In genomic region chr13:114096031-114096485, GRCh38 we compare ENCODE assay signal across 18 cellular contexts. TPM values are rescaled to one million over a fixed set of nuclear protein-coding genes. Genes with fewer than 3 reads are reported as not detected.
DNase-seq lines count a peak whose midpoint lies in the region; ATAC-seq and TF ChIP-seq lines count a peak whose summit lies in the region.
"Had no signal": no experiment of that assay in that cellular context is flagged by ENCODE, and none has a peak within 500 bp of the region (broad histone marks: within the 10 kb centered on the region; RNA-seq: fewer than 3 reads in every experiment).

No MANE protein-coding gene starts in this region.

- TF ChIP-seq CTCF in activated CD8-positive, alpha-beta T cell treated with anti-CD3 and anti-CD28 coated beads for 36 hours (IDR thresholded peaks at IDR 0.05): no peak
- TF ChIP-seq CTCF in chondrocyte (IDR thresholded peaks at IDR 0.05) (no peak), hepatocyte (IDR thresholded peaks at IDR 0.05; ENCODE audit: poor library complexity) (no peak)

- no peak overlapping the region for H4K12ac ChIP-seq in trophoblast cell (ENCODE audit: low read depth, low read length)

- H3K4ac ChIP-seq in trophoblast cell (ENCODE audit: low read depth, low read length): no peak overlapping the region

- H4K20me1 ChIP-seq in hepatocyte (ENCODE audit: insufficient read depth, poor library complexity, severe bottlenecking): no peaks in the 10 kb centered on the region

- H2AK5ac ChIP-seq in trophoblast cell (ENCODE audit: low read length): no peak overlapping the region

- ATAC-seq in activated CD8-positive, alpha-beta T cell treated with anti-CD3 and anti-CD28 coated beads for 36 hours: no peak
- ATAC-seq in activated CD8-positive, alpha-beta T cell treated with anti-CD3 and anti-CD28 coated beads, Interleukin-2, amount 10 ng/mL, durations not matched to agents 7 days and 5 days: no peak
- ATAC-seq in GM21526 (IDR thresholded peaks at IDR 0.05; ENCODE audit: low FRiP score, unreplicated experiment): no peak
- ATAC-seq: heart right ventricle had no signal

- H3K9me3 Mint-ChIP-seq in activated CD8-positive, alpha-beta T cell treated with anti-CD3 and anti-CD28 coated beads for 36 hours: peaks cover 28% of the 10 kb centered on the region
- H3K9me3 Mint-ChIP-seq in activated CD8-positive, alpha-beta T cell treated with anti-CD3 and anti-CD28 coated beads, Interleukin-2, amount 10 ng/mL, durations not matched to agents 7 days and 5 days (ENCODE audit: insufficient read depth): peaks cover 31% of the 10 kb centered on the region
- H3K9me3 Mint-ChIP-seq in CD8-positive, alpha-beta memory T cell: peaks cover 20 to 31% (median 27%) of the 10 kb centered on the region in 5 donors
- H3K9me3 Mint-ChIP-seq in chondrocyte (ENCODE audit: low read depth): peaks cover 18% of the 10 kb centered on the region

- peak overlapping the region; percentile 64 for H3K18ac ChIP-seq in trophoblast cell (ENCODE audit: low read length)

- H3K27me3 ChIP-seq in CD8-positive, alpha-beta memory T cell (ENCODE audit: insufficient read depth, low read length, poor library complexity, severe bottlenecking): no peaks in the 10 kb centered on the region
- H3K27me3 ChIP-seq in trophoblast cell (ENCODE audit: insufficient read depth, low read length): no peaks in the 10 kb centered on the region
- H3K27me3 ChIP-seq in hepatocyte: peaks cover 1% of the 10 kb centered on the region
- H3K27me3 ChIP-seq: heart right ventricle, neutrophil, tibial nerve had no signal

- DNase-seq in activated CD8-positive, alpha-beta T cell treated with anti-CD3 and anti-CD28 coated beads for 36 hours: no peak
- no peak for DNase-seq in activated CD8-positive, alpha-beta T cell treated with anti-CD3 and anti-CD28 coated beads, Interleukin-2, amount 10 ng/mL, durations not matched to agents 7 days and 5 days
- no peak for DNase-seq in CD8-positive, alpha-beta memory T cell
- DNase-seq in chondrocyte (ENCODE audit: low spot score) (peak; percentile 67), trophoblast cell (no peak), hepatocyte (ENCODE audit: low spot score) (no peak), C1 segment of cervical spinal cord (lab: John Stamatoyannopoulos, UW) (no peak)
- DNase-seq: heart right ventricle; islet precursor cell; NCI-H2029; NCI-H510A treated with DMSO at 0.1 percent for 48 hours; stimulated activated CD4-positive, alpha-beta T cell treated with anti-CD3 and anti-CD28 coated beads, Interleukin-2, amount 100 ng/mL, for 48 hours had no signal

- no CpG with 5 or more reads among the region's 24 CpGs for WGBS in trophoblast cell (ENCODE audit: extremely low coverage, insufficient coverage, insufficient read length)
- 94% methylated on average over 23 of the region's 24 CpGs for WGBS in hepatocyte (ENCODE audit: low lambda C conversion rate, missing lambda C conversion rate)

- H3K9me2 ChIP-seq in hepatocyte (replicated peaks; ENCODE audit: insufficient read depth): no peaks in the 10 kb centered on the region

- H3K4me2 ChIP-seq in trophoblast cell (ENCODE audit: low read length): no peak overlapping the region
- no peak overlapping the region for H3K4me2 ChIP-seq in hepatocyte

- peaks cover 60% of the 10 kb centered on the region for H3K4me1 ChIP-seq in CD8-positive, alpha-beta memory T cell (ENCODE audit: insufficient read depth, low read length)
- H3K4me1 ChIP-seq in trophoblast cell (ENCODE audit: control insufficient read depth in 1 of 2, insufficient read depth in 2 of 2, low read length in 2 of 2) (peaks cover 23 to 24% of the 10 kb centered on the region in 2 experiments), hepatocyte (ENCODE audit: insufficient read depth) (peaks cover 15% of the 10 kb centered on the region)

- H3K27me3 Mint-ChIP-seq in activated CD8-positive, alpha-beta T cell treated with anti-CD3 and anti-CD28 coated beads for 36 hours: no peaks in the 10 kb centered on the region
- no peaks in the 10 kb centered on the region for H3K27me3 Mint-ChIP-seq in activated CD8-positive, alpha-beta T cell treated with anti-CD3 and anti-CD28 coated beads, Interleukin-2, amount 10 ng/mL, durations not matched to agents 7 days and 5 days (ENCODE audit: low read depth)
- peaks cover 0 to 2% of the 10 kb centered on the region in 2 donors for H3K27me3 Mint-ChIP-seq in CD8-positive, alpha-beta memory T cell
- no peaks in the 10 kb centered on the region for H3K27me3 Mint-ChIP-seq in chondrocyte (ENCODE audit: low read depth)
- H3K27me3 Mint-ChIP-seq: IgD-negative memory B cell had no signal

- no peak overlapping the region for H3K9ac ChIP-seq in trophoblast cell (ENCODE audit: low read length)

- H2AFZ ChIP-seq in trophoblast cell (ENCODE audit: insufficient read depth, low read length, poor library complexity) (no peak overlapping the region), hepatocyte (no peak overlapping the region)

- CTCF ChIA-PET in activated CD8-positive, alpha-beta T cell treated with anti-CD3 and anti-CD28 coated beads for 36 hours (lab: Charles Lee): interaction anchor here (0.9 to 1.4 kb wide), 2 partner anchors 30 to 35 kb away, joined by 3 read pairs; no protein-coding TSS in a partner anchor
- CTCF ChIA-PET in activated CD8-positive, alpha-beta T cell treated with anti-CD3 and anti-CD28 coated beads, Interleukin-2, amount 10 ng/mL, durations not matched to agents 7 days and 5 days (lab: Charles Lee): interaction anchor here (1.1 kb wide), 1 partner anchor 130 kb away, joined by 3 read pairs; no protein-coding TSS in a partner anchor
- CTCF ChIA-PET in CD8-positive, alpha-beta memory T cell (lab: Charles Lee): interaction anchor here (1.0 to 2.7 kb wide), 2 partner anchors 13 to 15 kb away, joined by 4 to 10 read pairs; no protein-coding TSS in a partner anchor

- H2BK120ac ChIP-seq in trophoblast cell (ENCODE audit: insufficient read depth, low read length, poor library complexity): no peak overlapping the region

- peaks cover 69% of the 10 kb centered on the region for H3K4me1 Mint-ChIP-seq in activated CD8-positive, alpha-beta T cell treated with anti-CD3 and anti-CD28 coated beads for 36 hours (ENCODE audit: low read depth)
- H3K4me1 Mint-ChIP-seq in activated CD8-positive, alpha-beta T cell treated with anti-CD3 and anti-CD28 coated beads, Interleukin-2, amount 10 ng/mL, durations not matched to agents 7 days and 5 days (ENCODE audit: low read depth): peaks cover 11% of the 10 kb centered on the region
- peaks cover 76 to 92% (median 86%) of the 10 kb centered on the region in 3 donors for H3K4me1 Mint-ChIP-seq in CD8-positive, alpha-beta memory T cell
- peaks cover 42% of the 10 kb centered on the region for H3K4me1 Mint-ChIP-seq in chondrocyte (ENCODE audit: low read depth)

- no peak overlapping the region for H3K27ac ChIP-seq in CD8-positive, alpha-beta memory T cell (ENCODE audit: low read depth, low read length)
- H3K27ac ChIP-seq in trophoblast cell (ENCODE audit: low read depth, low read length) (no peak overlapping the region), hepatocyte (no peak overlapping the region)
- H3K27ac ChIP-seq: heart right ventricle, neutrophil, SK-N-MC, tibial nerve had no signal

- H3K4me3 Mint-ChIP-seq in activated CD8-positive, alpha-beta T cell treated with anti-CD3 and anti-CD28 coated beads for 36 hours: no peak overlapping the region
- H3K4me3 Mint-ChIP-seq in activated CD8-positive, alpha-beta T cell treated with anti-CD3 and anti-CD28 coated beads, Interleukin-2, amount 10 ng/mL, durations not matched to agents 7 days and 5 days: no peak overlapping the region
- H3K4me3 Mint-ChIP-seq in CD8-positive, alpha-beta memory T cell: peak overlapping the region in 3 of 7 donors; percentile 25 to 66 (median 52)
- H3K4me3 Mint-ChIP-seq in chondrocyte (ENCODE audit: unreplicated experiment): no peak overlapping the region
- H3K4me3 Mint-ChIP-seq: mesothelial cell of epicardium had no signal

- no peak overlapping the region for H3K4me3 ChIP-seq in CD8-positive, alpha-beta memory T cell (ENCODE audit: low read length)
- H3K4me3 ChIP-seq in trophoblast cell (ENCODE audit: low read depth, low read length) (no peak overlapping the region), hepatocyte (no peak overlapping the region)
- H3K4me3 ChIP-seq: heart right ventricle, SK-N-MC, tibial nerve had no signal

- peaks cover 36% of the 10 kb centered on the region for H3K36me3 Mint-ChIP-seq in activated CD8-positive, alpha-beta T cell treated with anti-CD3 and anti-CD28 coated beads for 36 hours (ENCODE audit: low read depth)
- peaks cover 43% of the 10 kb centered on the region for H3K36me3 Mint-ChIP-seq in activated CD8-positive, alpha-beta T cell treated with anti-CD3 and anti-CD28 coated beads, Interleukin-2, amount 10 ng/mL, durations not matched to agents 7 days and 5 days (ENCODE audit: low read depth)
- peaks cover 15 to 68% (median 29%) of the 10 kb centered on the region in 3 donors for H3K36me3 Mint-ChIP-seq in CD8-positive, alpha-beta memory T cell
- H3K36me3 Mint-ChIP-seq in chondrocyte (ENCODE audit: low read depth): peaks cover 15% of the 10 kb centered on the region

- peaks cover 15% of the 10 kb centered on the region for H3K9me3 ChIP-seq in CD8-positive, alpha-beta memory T cell (ENCODE audit: low read length)
- H3K9me3 ChIP-seq in trophoblast cell (ENCODE audit: insufficient read depth, low read depth, low read length) (no peaks in the 10 kb centered on the region), hepatocyte (ENCODE audit: low read depth) (peaks cover 3% of the 10 kb centered on the region)
- H3K9me3 ChIP-seq: neutrophil had no signal

- H2BK12ac ChIP-seq in trophoblast cell (ENCODE audit: low read length): no peak overlapping the region

- POLR2A ChIA-PET in activated CD8-positive, alpha-beta T cell treated with anti-CD3 and anti-CD28 coated beads for 36 hours (lab: Charles Lee): interaction anchor here (1.0 to 2.0 kb wide), 2 partner anchors 9 to 29 kb away, joined by 3 to 9 read pairs; no protein-coding TSS in a partner anchor
- POLR2A ChIA-PET in activated CD8-positive, alpha-beta T cell treated with anti-CD3 and anti-CD28 coated beads, Interleukin-2, amount 10 ng/mL, durations not matched to agents 7 days and 5 days (lab: Charles Lee): no interaction called here
- POLR2A ChIA-PET in CD8-positive, alpha-beta memory T cell (lab: Charles Lee): no interaction called here

- intact Hi-C loops in activated CD8-positive, alpha-beta T cell treated with anti-CD3 and anti-CD28 coated beads for 36 hours (cut with micrococcal nuclease): no loop called here

- H3K14ac ChIP-seq in trophoblast cell (ENCODE audit: low read length): no peak overlapping the region

- no peaks in the 10 kb centered on the region for H3K79me2 ChIP-seq in trophoblast cell (ENCODE audit: control insufficient read depth, insufficient read depth, low read length, poor library complexity)
- no peaks in the 10 kb centered on the region for H3K79me2 ChIP-seq in hepatocyte

- H2BK5ac ChIP-seq in trophoblast cell (ENCODE audit: low read depth, low read length, poor library complexity): no peak overlapping the region

- peaks cover 9% of the 10 kb centered on the region for H3K36me3 ChIP-seq in CD8-positive, alpha-beta memory T cell (ENCODE audit: insufficient read depth, low read length)
- H3K36me3 ChIP-seq in trophoblast cell (ENCODE audit: control insufficient read depth in 1 of 2, insufficient read depth in 2 of 2, low read length in 2 of 2): no peaks in the 10 kb centered on the region
- H3K36me3 ChIP-seq in hepatocyte (replicated peaks; ENCODE audit: insufficient read depth, low read depth): no peaks in the 10 kb centered on the region
- H3K36me3 ChIP-seq: heart right ventricle, neutrophil, tibial nerve had no signal

- H3K79me1 ChIP-seq in trophoblast cell (ENCODE audit: low read length): peaks cover 16% of the 10 kb centered on the region

- no peak overlapping the region for H4K8ac ChIP-seq in trophoblast cell (ENCODE audit: low read depth, low read length)

- no peak overlapping the region for H4K91ac ChIP-seq in trophoblast cell (ENCODE audit: low read depth, low read length)

- peak overlapping the region; percentile 86 for H3K27ac Mint-ChIP-seq in activated CD8-positive, alpha-beta T cell treated with anti-CD3 and anti-CD28 coated beads for 36 hours
- H3K27ac Mint-ChIP-seq in activated CD8-positive, alpha-beta T cell treated with anti-CD3 and anti-CD28 coated beads, Interleukin-2, amount 10 ng/mL, durations not matched to agents 7 days and 5 days: no peak overlapping the region
- H3K27ac Mint-ChIP-seq in CD8-positive, alpha-beta memory T cell: peak overlapping the region in 7 of 8 donors; percentile 16 to 92 (median 63)
- no peak overlapping the region for H3K27ac Mint-ChIP-seq in chondrocyte (ENCODE audit: unreplicated experiment)
- H3K27ac Mint-ChIP-seq: mesothelial cell of epicardium had no signal

- H3K23ac ChIP-seq in trophoblast cell (ENCODE audit: low read length): no peak overlapping the region

RNA-seq across cellular contexts. Expression of gene RASA3, which starts 36.4 kb away (rescaled TPM):
- 10 to 100 TPM; 28.9 to 32.3 TPM for total RNA-seq in activated CD8-positive, alpha-beta T cell treated with anti-CD3 and anti-CD28 coated beads for 36 hours
- total RNA-seq in activated CD8-positive, alpha-beta T cell treated with anti-CD3 and anti-CD28 coated beads, Interleukin-2, amount 10 ng/mL, durations not matched to agents 7 days and 5 days: 10 to 100 TPM; 36.9 to 39.3 TPM
- 10 to 100 TPM; 26.4 to 27.1 TPM for total RNA-seq in CD8-positive, alpha-beta memory T cell
- polyA plus RNA-seq in CD8-positive, alpha-beta memory T cell: 123 TPM
- 29.9 to 40.0 TPM (median 31.2 TPM) in 3 replicates for total RNA-seq in chondrocyte
- polyA plus RNA-seq in trophoblast cell (2013): 12.8 and 13.0 TPM in 2 replicates
- total RNA-seq in hepatocyte: 4.3 and 6.1 TPM in 2 replicates
- polyA plus RNA-seq in hepatocyte: 5.6 and 5.8 TPM in 2 replicates

Comparison
In these comparisons a context has a peak if more than half of its experiments do, and no peak if none do; other contexts are left out.
1. H3K27ac Mint-ChIP-seq: peak in activated CD8-positive, alpha-beta T cell treated with anti-CD3 and anti-CD28 coated beads for 36 hours (single experiment) and CD8-positive, alpha-beta memory T cell (7 of 8); none in activated CD8-positive, alpha-beta T cell treated with anti-CD3 and anti-CD28 coated beads, Interleukin-2, amount 10 ng/mL, durations not matched to agents 7 days and 5 days (single experiment) and chondrocyte (single experiment).